In the genomic region with DNA sequence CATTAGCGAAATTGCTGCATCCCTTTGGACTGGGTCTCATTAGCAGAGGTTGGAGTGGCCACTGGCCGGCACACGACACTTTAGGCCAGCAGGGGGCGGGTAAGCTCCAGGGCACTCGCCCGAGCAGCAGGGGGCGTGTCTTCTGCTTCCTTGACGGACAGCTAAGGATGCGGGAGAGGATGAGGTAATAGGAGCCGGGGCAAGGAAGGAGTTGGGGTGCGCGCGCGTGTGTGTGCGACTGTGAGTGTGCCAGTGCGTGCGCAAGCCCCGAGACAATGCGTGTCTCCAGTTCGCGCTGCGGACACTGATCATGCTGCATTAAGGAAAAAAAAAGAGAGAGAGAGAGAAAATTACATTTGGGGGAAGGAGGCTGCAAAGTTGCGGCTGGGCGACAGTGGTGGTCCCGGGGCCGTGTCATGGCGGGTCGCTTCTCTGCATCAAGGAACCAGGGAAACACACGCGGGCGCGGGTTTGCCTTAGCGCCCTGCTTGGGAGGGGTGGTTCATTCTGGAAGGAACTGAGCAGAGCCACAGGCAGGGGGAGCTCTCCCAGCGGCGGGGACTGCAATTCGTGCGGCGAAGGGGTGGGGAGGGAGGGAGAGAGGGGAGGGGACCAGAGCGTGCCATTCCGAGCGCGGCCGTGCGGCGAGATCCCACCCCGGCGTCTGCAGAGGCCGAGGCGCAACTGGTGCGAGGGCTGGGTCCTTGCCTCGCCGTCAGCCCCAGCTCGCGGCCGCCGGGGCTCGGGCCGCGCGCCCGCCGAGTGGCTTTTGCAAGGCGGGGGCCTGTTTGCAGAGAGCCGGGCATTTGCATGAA, we compare ENCODE assay signal across 1 cellular context.
A peak's percentile ranks its signal among the peaks of the same experiment; 100 is the strongest.
TF ChIP-seq lines count a peak whose summit lies in the region.

DTX4 (plus strand) TSS at position 625 of the 815 bp plus-strand sequence. CDS start 464 bp downstream, outside the sequence.

TF ChIP-seq in K562, 482 proteins besides CTCF, POLR2A, EP300 and RAD21 (continued from another document and continues in another):
- no peak for TF ChIP-seq ZNF318 (IDR thresholded peaks at IDR 0.05; ENCODE audit: borderline replicate concordance in 1 of 2, low read depth in 1 of 2)
- no peak for TF ChIP-seq FUS (optimal IDR thresholded peaks at IDR 0.05; ENCODE audit: low read depth, low read length)
- no peak for TF ChIP-seq MTF1 (CRISPR knock-in tag; IDR thresholded peaks at IDR 0.05; ENCODE audit: borderline replicate concordance)
- no peak for TF ChIP-seq ZNF408 (CRISPR knock-in tag; IDR thresholded peaks at IDR 0.05; ENCODE audit: low read depth)
- no peak for TF ChIP-seq HES1 (IDR thresholded peaks at IDR 0.05; ENCODE audit: low read depth)
- TF ChIP-seq, protein P1, sequence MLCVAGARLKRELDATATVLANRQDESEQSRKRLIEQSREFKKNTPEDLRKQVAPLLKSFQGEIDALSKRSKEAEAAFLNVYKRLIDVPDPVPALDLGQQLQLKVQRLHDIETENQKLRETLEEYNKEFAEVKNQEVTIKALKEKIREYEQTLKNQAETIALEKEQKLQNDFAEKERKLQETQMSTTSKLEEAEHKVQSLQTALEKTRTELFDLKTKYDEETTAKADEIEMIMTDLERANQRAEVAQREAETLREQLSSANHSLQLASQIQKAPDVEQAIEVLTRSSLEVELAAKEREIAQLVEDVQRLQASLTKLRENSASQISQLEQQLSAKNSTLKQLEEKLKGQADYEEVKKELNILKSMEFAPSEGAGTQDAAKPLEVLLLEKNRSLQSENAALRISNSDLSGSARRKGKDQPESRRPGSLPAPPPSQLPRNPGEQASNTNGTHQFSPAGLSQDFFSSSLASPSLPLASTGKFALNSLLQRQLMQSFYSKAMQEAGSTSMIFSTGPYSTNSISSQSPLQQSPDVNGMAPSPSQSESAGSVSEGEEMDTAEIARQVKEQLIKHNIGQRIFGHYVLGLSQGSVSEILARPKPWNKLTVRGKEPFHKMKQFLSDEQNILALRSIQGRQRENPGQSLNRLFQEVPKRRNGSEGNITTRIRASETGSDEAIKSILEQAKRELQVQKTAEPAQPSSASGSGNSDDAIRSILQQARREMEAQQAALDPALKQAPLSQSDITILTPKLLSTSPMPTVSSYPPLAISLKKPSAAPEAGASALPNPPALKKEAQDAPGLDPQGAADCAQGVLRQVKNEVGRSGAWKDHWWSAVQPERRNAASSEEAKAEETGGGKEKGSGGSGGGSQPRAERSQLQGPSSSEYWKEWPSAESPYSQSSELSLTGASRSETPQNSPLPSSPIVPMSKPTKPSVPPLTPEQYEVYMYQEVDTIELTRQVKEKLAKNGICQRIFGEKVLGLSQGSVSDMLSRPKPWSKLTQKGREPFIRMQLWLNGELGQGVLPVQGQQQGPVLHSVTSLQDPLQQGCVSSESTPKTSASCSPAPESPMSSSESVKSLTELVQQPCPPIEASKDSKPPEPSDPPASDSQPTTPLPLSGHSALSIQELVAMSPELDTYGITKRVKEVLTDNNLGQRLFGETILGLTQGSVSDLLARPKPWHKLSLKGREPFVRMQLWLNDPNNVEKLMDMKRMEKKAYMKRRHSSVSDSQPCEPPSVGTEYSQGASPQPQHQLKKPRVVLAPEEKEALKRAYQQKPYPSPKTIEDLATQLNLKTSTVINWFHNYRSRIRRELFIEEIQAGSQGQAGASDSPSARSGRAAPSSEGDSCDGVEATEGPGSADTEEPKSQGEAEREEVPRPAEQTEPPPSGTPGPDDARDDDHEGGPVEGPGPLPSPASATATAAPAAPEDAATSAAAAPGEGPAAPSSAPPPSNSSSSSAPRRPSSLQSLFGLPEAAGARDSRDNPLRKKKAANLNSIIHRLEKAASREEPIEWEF (CRISPR knock-in tag; IDR thresholded peaks at IDR 0.05), result no peak
- TF ChIP-seq, protein P2, sequence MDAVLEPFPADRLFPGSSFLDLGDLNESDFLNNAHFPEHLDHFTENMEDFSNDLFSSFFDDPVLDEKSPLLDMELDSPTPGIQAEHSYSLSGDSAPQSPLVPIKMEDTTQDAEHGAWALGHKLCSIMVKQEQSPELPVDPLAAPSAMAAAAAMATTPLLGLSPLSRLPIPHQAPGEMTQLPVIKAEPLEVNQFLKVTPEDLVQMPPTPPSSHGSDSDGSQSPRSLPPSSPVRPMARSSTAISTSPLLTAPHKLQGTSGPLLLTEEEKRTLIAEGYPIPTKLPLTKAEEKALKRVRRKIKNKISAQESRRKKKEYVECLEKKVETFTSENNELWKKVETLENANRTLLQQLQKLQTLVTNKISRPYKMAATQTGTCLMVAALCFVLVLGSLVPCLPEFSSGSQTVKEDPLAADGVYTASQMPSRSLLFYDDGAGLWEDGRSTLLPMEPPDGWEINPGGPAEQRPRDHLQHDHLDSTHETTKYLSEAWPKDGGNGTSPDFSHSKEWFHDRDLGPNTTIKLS (IDR thresholded peaks at IDR 0.05; ENCODE audit: borderline replicate concordance, low read depth), result no peak
- peak; percentile 40; the same call in 1 of the 2 replicates for TF ChIP-seq MIER1 (IDR thresholded peaks at IDR 0.05; ENCODE audit: low read depth)
- peak; percentile 60; the same call in 1 of the 2 replicates for TF ChIP-seq NBN (IDR thresholded peaks at IDR 0.05; ENCODE audit: low read depth)
- TF ChIP-seq, protein P3, sequence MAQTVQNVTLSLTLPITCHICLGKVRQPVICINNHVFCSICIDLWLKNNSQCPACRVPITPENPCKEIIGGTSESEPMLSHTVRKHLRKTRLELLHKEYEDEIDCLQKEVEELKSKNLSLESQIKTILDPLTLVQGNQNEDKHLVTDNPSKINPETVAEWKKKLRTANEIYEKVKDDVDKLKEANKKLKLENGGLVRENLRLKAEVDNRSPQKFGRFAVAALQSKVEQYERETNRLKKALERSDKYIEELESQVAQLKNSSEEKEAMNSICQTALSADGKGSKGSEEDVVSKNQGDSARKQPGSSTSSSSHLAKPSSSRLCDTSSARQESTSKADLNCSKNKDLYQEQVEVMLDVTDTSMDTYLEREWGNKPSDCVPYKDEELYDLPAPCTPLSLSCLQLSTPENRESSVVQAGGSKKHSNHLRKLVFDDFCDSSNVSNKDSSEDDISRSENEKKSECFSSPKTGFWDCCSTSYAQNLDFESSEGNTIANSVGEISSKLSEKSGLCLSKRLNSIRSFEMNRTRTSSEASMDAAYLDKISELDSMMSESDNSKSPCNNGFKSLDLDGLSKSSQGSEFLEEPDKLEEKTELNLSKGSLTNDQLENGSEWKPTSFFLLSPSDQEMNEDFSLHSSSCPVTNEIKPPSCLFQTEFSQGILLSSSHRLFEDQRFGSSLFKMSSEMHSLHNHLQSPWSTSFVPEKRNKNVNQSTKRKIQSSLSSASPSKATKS (CRISPR knock-in tag; IDR thresholded peaks at IDR 0.05), result no peak
- TF ChIP-seq, protein P4, sequence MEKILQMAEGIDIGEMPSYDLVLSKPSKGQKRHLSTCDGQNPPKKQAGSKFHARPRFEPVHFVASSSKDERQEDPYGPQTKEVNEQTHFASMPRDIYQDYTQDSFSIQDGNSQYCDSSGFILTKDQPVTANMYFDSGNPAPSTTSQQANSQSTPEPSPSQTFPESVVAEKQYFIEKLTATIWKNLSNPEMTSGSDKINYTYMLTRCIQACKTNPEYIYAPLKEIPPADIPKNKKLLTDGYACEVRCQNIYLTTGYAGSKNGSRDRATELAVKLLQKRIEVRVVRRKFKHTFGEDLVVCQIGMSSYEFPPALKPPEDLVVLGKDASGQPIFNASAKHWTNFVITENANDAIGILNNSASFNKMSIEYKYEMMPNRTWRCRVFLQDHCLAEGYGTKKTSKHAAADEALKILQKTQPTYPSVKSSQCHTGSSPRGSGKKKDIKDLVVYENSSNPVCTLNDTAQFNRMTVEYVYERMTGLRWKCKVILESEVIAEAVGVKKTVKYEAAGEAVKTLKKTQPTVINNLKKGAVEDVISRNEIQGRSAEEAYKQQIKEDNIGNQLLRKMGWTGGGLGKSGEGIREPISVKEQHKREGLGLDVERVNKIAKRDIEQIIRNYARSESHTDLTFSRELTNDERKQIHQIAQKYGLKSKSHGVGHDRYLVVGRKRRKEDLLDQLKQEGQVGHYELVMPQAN (IDR thresholded peaks at IDR 0.05; ENCODE audit: borderline replicate concordance), result peak; percentile 43; the same call in 1 of the 2 replicates
- peak; percentile 77; the same call in 1 of the 2 replicates for TF ChIP-seq MTA3 (IDR thresholded peaks at IDR 0.05; ENCODE audit: borderline replicate concordance)
- TF ChIP-seq MED1 (CRISPR knock-in tag; IDR thresholded peaks at IDR 0.05; ENCODE audit: borderline replicate concordance), result no peak
- TF ChIP-seq, protein P5, sequence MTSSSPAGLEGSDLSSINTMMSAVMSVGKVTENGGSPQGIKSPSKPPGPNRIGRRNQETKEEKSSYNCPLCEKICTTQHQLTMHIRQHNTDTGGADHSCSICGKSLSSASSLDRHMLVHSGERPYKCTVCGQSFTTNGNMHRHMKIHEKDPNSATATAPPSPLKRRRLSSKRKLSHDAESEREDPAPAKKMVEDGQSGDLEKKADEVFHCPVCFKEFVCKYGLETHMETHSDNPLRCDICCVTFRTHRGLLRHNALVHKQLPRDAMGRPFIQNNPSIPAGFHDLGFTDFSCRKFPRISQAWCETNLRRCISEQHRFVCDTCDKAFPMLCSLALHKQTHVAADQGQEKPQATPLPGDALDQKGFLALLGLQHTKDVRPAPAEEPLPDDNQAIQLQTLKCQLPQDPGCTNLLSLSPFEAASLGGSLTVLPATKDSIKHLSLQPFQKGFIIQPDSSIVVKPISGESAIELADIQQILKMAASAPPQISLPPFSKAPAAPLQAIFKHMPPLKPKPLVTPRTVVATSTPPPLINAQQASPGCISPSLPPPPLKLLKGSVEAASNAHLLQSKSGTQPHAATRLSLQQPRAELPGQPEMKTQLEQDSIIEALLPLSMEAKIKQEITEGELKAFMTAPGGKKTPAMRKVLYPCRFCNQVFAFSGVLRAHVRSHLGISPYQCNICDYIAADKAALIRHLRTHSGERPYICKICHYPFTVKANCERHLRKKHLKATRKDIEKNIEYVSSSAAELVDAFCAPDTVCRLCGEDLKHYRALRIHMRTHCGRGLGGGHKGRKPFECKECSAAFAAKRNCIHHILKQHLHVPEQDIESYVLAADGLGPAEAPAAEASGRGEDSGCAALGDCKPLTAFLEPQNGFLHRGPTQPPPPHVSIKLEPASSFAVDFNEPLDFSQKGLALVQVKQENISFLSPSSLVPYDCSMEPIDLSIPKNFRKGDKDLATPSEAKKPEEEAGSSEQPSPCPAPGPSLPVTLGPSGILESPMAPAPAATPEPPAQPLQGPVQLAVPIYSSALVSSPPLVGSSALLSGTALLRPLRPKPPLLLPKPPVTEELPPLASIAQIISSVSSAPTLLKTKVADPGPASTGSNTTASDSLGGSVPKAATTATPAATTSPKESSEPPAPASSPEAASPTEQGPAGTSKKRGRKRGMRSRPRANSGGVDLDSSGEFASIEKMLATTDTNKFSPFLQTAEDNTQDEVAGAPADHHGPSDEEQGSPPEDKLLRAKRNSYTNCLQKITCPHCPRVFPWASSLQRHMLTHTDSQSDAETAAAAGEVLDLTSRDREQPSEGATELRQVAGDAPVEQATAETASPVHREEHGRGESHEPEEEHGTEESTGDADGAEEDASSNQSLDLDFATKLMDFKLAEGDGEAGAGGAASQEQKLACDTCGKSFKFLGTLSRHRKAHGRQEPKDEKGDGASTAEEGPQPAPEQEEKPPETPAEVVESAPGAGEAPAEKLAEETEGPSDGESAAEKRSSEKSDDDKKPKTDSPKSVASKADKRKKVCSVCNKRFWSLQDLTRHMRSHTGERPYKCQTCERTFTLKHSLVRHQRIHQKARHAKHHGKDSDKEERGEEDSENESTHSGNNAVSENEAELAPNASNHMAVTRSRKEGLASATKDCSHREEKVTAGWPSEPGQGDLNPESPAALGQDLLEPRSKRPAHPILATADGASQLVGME (CRISPR knock-in tag; IDR thresholded peaks at IDR 0.05), result no peak
- TF ChIP-seq RCOR1 (IDR thresholded peaks at IDR 0.05; ENCODE audit: borderline replicate concordance in 1 of 2, low read depth in 2 of 2, low read length in 2 of 2), result peak in 1 of 2 experiments; percentile 47; a peak in 1 of 4 replicates
